In the genomic region with DNA sequence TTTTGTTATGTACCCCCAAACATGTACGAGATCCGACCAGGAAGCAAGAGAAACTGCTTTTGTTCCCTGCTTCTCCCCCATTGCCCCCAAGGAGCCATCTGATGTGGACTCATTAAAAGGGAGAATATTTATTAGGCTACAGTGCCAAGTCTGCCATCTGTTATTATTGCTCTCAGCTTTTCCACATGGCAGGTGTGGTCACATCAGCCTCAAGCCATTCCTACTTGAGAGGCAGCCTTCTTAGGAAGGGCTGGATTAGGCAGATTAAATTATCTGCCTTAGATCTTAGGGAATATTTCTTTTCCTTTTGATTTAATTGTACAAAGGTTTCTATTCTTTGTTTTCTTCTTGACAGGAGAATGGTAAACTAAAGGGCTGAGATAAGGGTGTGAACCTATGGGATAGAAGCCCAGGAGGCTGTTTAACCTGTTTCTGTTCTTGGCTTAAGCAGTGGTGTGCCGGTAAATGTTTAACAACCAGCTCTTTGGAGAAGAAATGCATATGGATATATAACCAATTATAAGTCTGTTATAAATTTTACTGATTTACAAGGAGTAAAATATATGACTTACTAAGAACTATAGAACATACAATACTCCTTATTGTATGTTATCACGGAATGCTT, we compare ENCODE assay signal across 1 cellular context.
TF ChIP-seq lines count a peak whose summit lies in the region.

No MANE protein-coding gene starts in this region.

TF ChIP-seq in HepG2, 621 proteins besides CTCF, POLR2A, EP300 and RAD21 (continued from another document):
- TF ChIP-seq, protein P1, sequence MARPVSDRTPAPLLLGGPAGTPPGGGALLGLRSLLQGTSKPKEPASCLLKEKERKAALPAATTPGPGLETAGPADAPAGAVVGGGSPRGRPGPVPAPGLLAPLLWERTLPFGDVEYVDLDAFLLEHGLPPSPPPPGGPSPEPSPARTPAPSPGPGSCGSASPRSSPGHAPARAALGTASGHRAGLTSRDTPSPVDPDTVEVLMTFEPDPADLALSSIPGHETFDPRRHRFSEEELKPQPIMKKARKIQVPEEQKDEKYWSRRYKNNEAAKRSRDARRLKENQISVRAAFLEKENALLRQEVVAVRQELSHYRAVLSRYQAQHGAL (CRISPR knock-in tag; IDR thresholded peaks at IDR 0.05; ENCODE audit: not compliant biosample characterization): no peak
- TF ChIP-seq, protein P2, sequence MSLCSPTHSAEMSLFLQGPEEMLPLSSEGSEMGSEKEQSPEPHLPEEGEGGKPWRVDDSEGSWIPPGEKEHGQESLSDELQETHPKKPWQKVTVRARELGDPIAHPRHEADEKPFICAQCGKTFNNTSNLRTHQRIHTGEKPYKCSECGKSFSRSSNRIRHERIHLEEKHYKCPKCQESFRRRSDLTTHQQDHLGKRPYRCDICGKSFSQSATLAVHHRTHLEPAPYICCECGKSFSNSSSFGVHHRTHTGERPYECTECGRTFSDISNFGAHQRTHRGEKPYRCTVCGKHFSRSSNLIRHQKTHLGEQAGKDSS (CRISPR knock-in tag; IDR thresholded peaks at IDR 0.05; ENCODE audit: borderline replicate concordance, low read depth): no peak
- TF ChIP-seq, protein P3, sequence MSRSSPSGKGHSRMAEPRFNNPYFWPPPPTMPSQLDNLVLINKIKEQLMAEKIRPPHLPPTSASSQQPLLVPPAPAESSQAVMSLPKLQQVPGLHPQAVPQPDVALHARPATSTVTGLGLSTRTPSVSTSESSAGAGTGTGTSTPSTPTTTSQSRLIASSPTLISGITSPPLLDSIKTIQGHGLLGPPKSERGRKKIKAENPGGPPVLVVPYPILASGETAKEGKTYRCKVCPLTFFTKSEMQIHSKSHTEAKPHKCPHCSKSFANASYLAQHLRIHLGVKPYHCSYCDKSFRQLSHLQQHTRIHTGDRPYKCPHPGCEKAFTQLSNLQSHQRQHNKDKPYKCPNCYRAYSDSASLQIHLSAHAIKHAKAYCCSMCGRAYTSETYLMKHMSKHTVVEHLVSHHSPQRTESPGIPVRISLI (CRISPR knock-in tag; IDR thresholded peaks at IDR 0.05; ENCODE audit: borderline replicate concordance): no peak
- TF ChIP-seq, protein P4, sequence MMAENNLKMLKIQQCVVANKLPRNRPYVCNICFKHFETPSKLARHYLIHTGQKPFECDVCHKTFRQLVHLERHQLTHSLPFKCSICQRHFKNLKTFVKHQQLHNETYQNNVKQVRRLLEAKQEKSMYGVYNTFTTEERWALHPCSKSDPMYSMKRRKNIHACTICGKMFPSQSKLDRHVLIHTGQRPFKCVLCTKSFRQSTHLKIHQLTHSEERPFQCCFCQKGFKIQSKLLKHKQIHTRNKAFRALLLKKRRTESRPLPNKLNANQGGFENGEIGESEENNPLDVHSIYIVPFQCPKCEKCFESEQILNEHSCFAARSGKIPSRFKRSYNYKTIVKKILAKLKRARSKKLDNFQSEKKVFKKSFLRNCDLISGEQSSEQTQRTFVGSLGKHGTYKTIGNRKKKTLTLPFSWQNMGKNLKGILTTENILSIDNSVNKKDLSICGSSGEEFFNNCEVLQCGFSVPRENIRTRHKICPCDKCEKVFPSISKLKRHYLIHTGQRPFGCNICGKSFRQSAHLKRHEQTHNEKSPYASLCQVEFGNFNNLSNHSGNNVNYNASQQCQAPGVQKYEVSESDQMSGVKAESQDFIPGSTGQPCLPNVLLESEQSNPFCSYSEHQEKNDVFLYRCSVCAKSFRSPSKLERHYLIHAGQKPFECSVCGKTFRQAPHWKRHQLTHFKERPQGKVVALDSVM (CRISPR knock-in tag; IDR thresholded peaks at IDR 0.05): no peak
- no peak for TF ChIP-seq ZFP90 (CRISPR knock-in tag; IDR thresholded peaks at IDR 0.05; ENCODE audit: borderline replicate concordance)
- no peak for TF ChIP-seq REPIN1 (CRISPR knock-in tag; IDR thresholded peaks at IDR 0.05; ENCODE audit: borderline replicate concordance, low read depth)
- TF ChIP-seq CCDC6 (CRISPR knock-in tag; IDR thresholded peaks at IDR 0.05): no peak
- TF ChIP-seq EED (CRISPR knock-in tag; IDR thresholded peaks at IDR 0.05): no peak
- no peak for TF ChIP-seq ZNF296 (CRISPR knock-in tag; conservative IDR thresholded peaks at IDR 0.05)
- TF ChIP-seq FOSL1 (CRISPR knock-in tag; IDR thresholded peaks at IDR 0.05; ENCODE audit: borderline replicate concordance): no peak
